29 cellular contexts compared by ENCODE assay signal in genomic region chr11:115627071-115627470, GRCh38.
"Had no signal": no experiment of that assay in that cellular context is flagged by ENCODE, and none has a peak within 500 bp of the region (broad histone marks: within the 10 kb centered on the region; RNA-seq: fewer than 3 reads in every experiment).

No MANE protein-coding gene starts in this region.

- H3K36me3 ChIP-seq: colonic mucosa, esophagus muscularis mucosa, esophagus squamous epithelium, gastrocnemius medialis, gastroesophageal sphincter, heart left ventricle, heart right ventricle had no signal

- H3K9me3 ChIP-seq: colonic mucosa, esophagus muscularis mucosa, esophagus squamous epithelium, gastrocnemius medialis, gastroesophageal sphincter, heart left ventricle, heart right ventricle had no signal

- DNase-seq: colonic mucosa; cortex of kidney; dermis blood vessel endothelial cell; dorsolateral prefrontal cortex; effector CD4-positive, alpha-beta T cell; effector CD8-positive, alpha-beta T cell; effector memory CD4-positive, alpha-beta T cell; effector memory CD8-positive, alpha-beta T cell; endodermal cell; erythroblast; esophagus squamous epithelium; foreskin fibroblast; foreskin keratinocyte; foreskin melanocyte; gastrocnemius medialis; glutamatergic neuron; head of caudate nucleus; heart left ventricle; heart right ventricle had no signal

- ATAC-seq: effector memory CD8-positive, alpha-beta T cell; esophagus mucosa; foreskin keratinocyte; gastrocnemius medialis; gastroesophageal sphincter; heart left ventricle; heart right ventricle had no signal

- H3K4me1 ChIP-seq: colonic mucosa had no signal

- H3K9me3 Mint-ChIP-seq: dendritic cell treated with granulocyte-macrophage colony-stimulating factor and Interleukin-4, amounts not matched to agents 40 ng/mL and 50 ng/mL, for 4 days; effector memory CD8-positive, alpha-beta T cell had no signal

- H3K4me3 Mint-ChIP-seq: dendritic cell treated with granulocyte-macrophage colony-stimulating factor and Interleukin-4, amounts not matched to agents 40 ng/mL and 50 ng/mL, for 4 days; effector memory CD8-positive, alpha-beta T cell; endodermal cell had no signal

- FAIRE-seq: colon, endometrium, endothelial cell of umbilical vein, frontal cortex had no signal

- H3K27me3 ChIP-seq: colonic mucosa, foreskin keratinocyte, gastrocnemius medialis had no signal

- H3K27ac ChIP-seq: colonic mucosa, coronary artery, dorsolateral prefrontal cortex, epithelial cell of prostate, esophagus muscularis mucosa, esophagus squamous epithelium, foreskin keratinocyte, gastrocnemius medialis, gastroesophageal sphincter, heart left ventricle, heart right ventricle had no signal

- H3K4me3 ChIP-seq: colonic mucosa, coronary artery, dorsolateral prefrontal cortex, esophagus muscularis mucosa, esophagus squamous epithelium, gastrocnemius medialis, gastroesophageal sphincter, heart left ventricle, heart right ventricle had no signal

- H3K27ac Mint-ChIP-seq: dendritic cell treated with granulocyte-macrophage colony-stimulating factor and Interleukin-4, amounts not matched to agents 40 ng/mL and 50 ng/mL, for 4 days; effector memory CD8-positive, alpha-beta T cell; endodermal cell had no signal
